20 cellular contexts compared by ENCODE assay signal in the genomic region with DNA sequence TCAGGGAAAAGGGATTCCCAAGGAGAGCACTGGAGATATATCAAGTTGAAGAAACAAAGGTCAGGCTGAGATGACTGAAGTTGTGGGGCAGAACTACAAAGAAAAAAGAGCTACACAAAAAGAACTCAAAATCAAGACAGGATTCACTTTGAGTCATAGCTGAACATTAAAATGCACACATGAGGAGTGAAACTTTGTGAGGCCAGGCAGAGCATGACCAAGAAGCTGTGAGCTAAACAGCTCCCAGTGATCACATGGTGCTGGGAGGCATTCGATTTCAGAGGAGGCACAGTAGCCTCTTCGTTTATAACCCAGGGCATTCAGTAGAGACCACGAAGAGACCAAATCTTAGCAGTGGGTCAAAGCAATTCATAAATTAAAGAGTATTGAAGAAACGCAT.
DNase-seq lines count a peak whose midpoint lies in the region; ATAC-seq and TF ChIP-seq lines count a peak whose summit lies in the region.
"Had no signal": no experiment of that assay in that cellular context is flagged by ENCODE, and none has a peak within 500 bp of the region (broad histone marks: within the 10 kb centered on the region; RNA-seq: fewer than 3 reads in every experiment).

No MANE protein-coding gene starts in this region.

- no peak for TF ChIP-seq CTCF in activated CD8-positive, alpha-beta T cell treated with anti-CD3 and anti-CD28 coated beads for 36 hours (IDR thresholded peaks at IDR 0.05)
- no peak for TF ChIP-seq CTCF in mesothelial cell of epicardium (IDR thresholded peaks at IDR 0.05; ENCODE audit: unreplicated experiment)
- no peak for TF ChIP-seq CTCF in esophagus squamous epithelium (IDR thresholded peaks at IDR 0.05)

- no peaks in the 10 kb centered on the region for H3K4me1 ChIP-seq in esophagus squamous epithelium
- H3K4me1 ChIP-seq: A549, upper lobe of left lung had no signal

- H3K4me1 Mint-ChIP-seq in activated CD8-positive, alpha-beta T cell treated with anti-CD3 and anti-CD28 coated beads for 36 hours (ENCODE audit: low read depth): peaks cover 7% of the 10 kb centered on the region
- no peaks in the 10 kb centered on the region for H3K4me1 Mint-ChIP-seq in activated CD8-positive, alpha-beta T cell treated with anti-CD3 and anti-CD28 coated beads, Interleukin-2, amount 10 ng/mL, durations not matched to agents 7 days and 5 days (ENCODE audit: low read depth)
- H3K4me1 Mint-ChIP-seq in mesothelial cell of epicardium (no peaks in the 10 kb centered on the region), immature natural killer cell (peaks cover 0 to 2% of the 10 kb centered on the region in 2 donors)

- peak; percentile 69 for ATAC-seq in activated CD8-positive, alpha-beta T cell treated with anti-CD3 and anti-CD28 coated beads for 36 hours
- no peak for ATAC-seq in activated CD8-positive, alpha-beta T cell treated with anti-CD3 and anti-CD28 coated beads, Interleukin-2, amount 10 ng/mL, durations not matched to agents 7 days and 5 days
- ATAC-seq in GM18909 (IDR thresholded peaks at IDR 0.05; ENCODE audit: poor library complexity, unreplicated experiment) (peak; percentile 44), HG02973 (IDR thresholded peaks at IDR 0.05; ENCODE audit: unreplicated experiment) (peak; percentile 46), HG02970 (IDR thresholded peaks at IDR 0.05; ENCODE audit: low FRiP score, unreplicated experiment) (no peak)
- ATAC-seq: A549; effector memory CD8-positive, alpha-beta T cell; left lobe of liver had no signal

- H3K9me3 ChIP-seq in esophagus squamous epithelium: no peaks in the 10 kb centered on the region
- H3K9me3 ChIP-seq: ovary had no signal

- H3K4me3 ChIP-seq in esophagus squamous epithelium: no peak overlapping the region
- H3K4me3 ChIP-seq: A549, cardiac muscle cell, ovary, upper lobe of left lung had no signal

- peak overlapping the region; percentile 55 for H3K27ac Mint-ChIP-seq in activated CD8-positive, alpha-beta T cell treated with anti-CD3 and anti-CD28 coated beads for 36 hours
- no peak overlapping the region for H3K27ac Mint-ChIP-seq in activated CD8-positive, alpha-beta T cell treated with anti-CD3 and anti-CD28 coated beads, Interleukin-2, amount 10 ng/mL, durations not matched to agents 7 days and 5 days
- H3K27ac Mint-ChIP-seq in mesothelial cell of epicardium (peak overlapping the region; percentile 4), immature natural killer cell (peak overlapping the region in 3 of 6 donors; percentile 3 to 19 (median 17))

- H3K4me3 Mint-ChIP-seq in activated CD8-positive, alpha-beta T cell treated with anti-CD3 and anti-CD28 coated beads for 36 hours: no peak overlapping the region
- H3K4me3 Mint-ChIP-seq in activated CD8-positive, alpha-beta T cell treated with anti-CD3 and anti-CD28 coated beads, Interleukin-2, amount 10 ng/mL, durations not matched to agents 7 days and 5 days: no peak overlapping the region
- H3K4me3 Mint-ChIP-seq in mesothelial cell of epicardium: no peak overlapping the region
- H3K4me3 Mint-ChIP-seq in immature natural killer cell: no peak overlapping the region
- H3K4me3 Mint-ChIP-seq: effector memory CD8-positive, alpha-beta T cell had no signal

- TF ChIP-seq POLR2A in esophagus squamous epithelium (IDR thresholded peaks at IDR 0.05): no peak

- H3K27me3 ChIP-seq in esophagus squamous epithelium: no peaks in the 10 kb centered on the region
- H3K27me3 ChIP-seq: cardiac muscle cell, ovary, upper lobe of left lung had no signal

- WGBS in esophagus squamous epithelium, 2 donors: 73 to 97% methylated on average over 4 of the region's 4 CpGs

- H3K27ac ChIP-seq in esophagus squamous epithelium: no peak overlapping the region
- H3K27ac ChIP-seq: A549, cardiac muscle cell, ovary, upper lobe of left lung had no signal

- peak; percentile 24 for DNase-seq in activated CD8-positive, alpha-beta T cell treated with anti-CD3 and anti-CD28 coated beads for 36 hours
- no peak for DNase-seq in activated CD8-positive, alpha-beta T cell treated with anti-CD3 and anti-CD28 coated beads, Interleukin-2, amount 10 ng/mL, durations not matched to agents 7 days and 5 days
- no peak for DNase-seq in mesothelial cell of epicardium (ENCODE audit: low spot score in 2 of 2, unreplicated experiment in 2 of 2)
- DNase-seq in immature natural killer cell: no peak
- no peak for DNase-seq in esophagus squamous epithelium (lab: John Stamatoyannopoulos, UW)
- DNase-seq: CD8-positive, alpha-beta memory T cell; effector memory CD8-positive, alpha-beta T cell; EL; KG1; NCI-H1092; NCI-H2171; ovary; RPMI8226; upper lobe of left lung had no signal

- POLR2A ChIA-PET in activated CD8-positive, alpha-beta T cell treated with anti-CD3 and anti-CD28 coated beads for 36 hours (lab: Charles Lee): no interaction called here
- POLR2A ChIA-PET in activated CD8-positive, alpha-beta T cell treated with anti-CD3 and anti-CD28 coated beads, Interleukin-2, amount 10 ng/mL, durations not matched to agents 7 days and 5 days (lab: Charles Lee): no interaction called here

- intact Hi-C loops in activated CD8-positive, alpha-beta T cell treated with anti-CD3 and anti-CD28 coated beads for 36 hours (cut with micrococcal nuclease): no loop called here
- intact Hi-C loops in esophagus squamous epithelium (cut with DNase I): no loop called here

- peaks cover 33% of the 10 kb centered on the region for H3K36me3 Mint-ChIP-seq in activated CD8-positive, alpha-beta T cell treated with anti-CD3 and anti-CD28 coated beads for 36 hours (ENCODE audit: low read depth)
- peaks cover 60% of the 10 kb centered on the region for H3K36me3 Mint-ChIP-seq in activated CD8-positive, alpha-beta T cell treated with anti-CD3 and anti-CD28 coated beads, Interleukin-2, amount 10 ng/mL, durations not matched to agents 7 days and 5 days (ENCODE audit: low read depth)
- H3K36me3 Mint-ChIP-seq in mesothelial cell of epicardium (peaks cover 46% of the 10 kb centered on the region), immature natural killer cell (peaks cover 9 to 18% (median 13%) of the 10 kb centered on the region in 3 donors)

- H3K27me3 Mint-ChIP-seq in activated CD8-positive, alpha-beta T cell treated with anti-CD3 and anti-CD28 coated beads for 36 hours: no peaks in the 10 kb centered on the region
- no peaks in the 10 kb centered on the region for H3K27me3 Mint-ChIP-seq in activated CD8-positive, alpha-beta T cell treated with anti-CD3 and anti-CD28 coated beads, Interleukin-2, amount 10 ng/mL, durations not matched to agents 7 days and 5 days (ENCODE audit: low read depth)
- no peaks in the 10 kb centered on the region for H3K27me3 Mint-ChIP-seq in mesothelial cell of epicardium (ENCODE audit: low read depth)
- peaks cover 0 to 7% (median 1%) of the 10 kb centered on the region in 3 donors for H3K27me3 Mint-ChIP-seq in immature natural killer cell (ENCODE audit: low read depth in 3 of 3)
- H3K27me3 Mint-ChIP-seq: CD8-positive, alpha-beta memory T cell; effector memory CD8-positive, alpha-beta T cell had no signal

- CTCF ChIA-PET in activated CD8-positive, alpha-beta T cell treated with anti-CD3 and anti-CD28 coated beads for 36 hours (lab: Charles Lee): no interaction called here
- CTCF ChIA-PET in activated CD8-positive, alpha-beta T cell treated with anti-CD3 and anti-CD28 coated beads, Interleukin-2, amount 10 ng/mL, durations not matched to agents 7 days and 5 days (lab: Charles Lee): interaction anchor here (1.4 kb wide), 1 partner anchor 258 kb away, joined by 3 read pairs; a partner anchor contains a TSS

- H3K36me3 ChIP-seq in esophagus squamous epithelium: peaks cover 0 to 43% (median 0%) of the 10 kb centered on the region in 3 donors
- H3K36me3 ChIP-seq: cardiac muscle cell, ovary had no signal

- peaks cover 5% of the 10 kb centered on the region for H3K9me3 Mint-ChIP-seq in activated CD8-positive, alpha-beta T cell treated with anti-CD3 and anti-CD28 coated beads for 36 hours
- H3K9me3 Mint-ChIP-seq in activated CD8-positive, alpha-beta T cell treated with anti-CD3 and anti-CD28 coated beads, Interleukin-2, amount 10 ng/mL, durations not matched to agents 7 days and 5 days (ENCODE audit: insufficient read depth): no peaks in the 10 kb centered on the region
- H3K9me3 Mint-ChIP-seq in mesothelial cell of epicardium: peaks cover 51% of the 10 kb centered on the region
- H3K9me3 Mint-ChIP-seq in immature natural killer cell: no peaks in the 10 kb centered on the region
- H3K9me3 Mint-ChIP-seq: effector memory CD8-positive, alpha-beta T cell had no signal

Comparison
In these comparisons a context has a peak if more than half of its experiments do, and no peak if none do; other contexts are left out.
1. ATAC-seq: peak in activated CD8-positive, alpha-beta T cell treated with anti-CD3 and anti-CD28 coated beads for 36 hours (single experiment), GM18909 (single experiment) and HG02973 (single experiment); none in activated CD8-positive, alpha-beta T cell treated with anti-CD3 and anti-CD28 coated beads, Interleukin-2, amount 10 ng/mL, durations not matched to agents 7 days and 5 days (single experiment) and HG02970 (single experiment).